ENCODE assay signal across 20 cellular contexts in genomic region chr6:17562636-17563035, GRCh38. TPM values are rescaled to one million over a fixed set of nuclear protein-coding genes. Genes with fewer than 3 reads are reported as not detected.
A peak's percentile ranks its signal among the peaks of the same experiment; 100 is the strongest.
DNase-seq lines count a peak whose midpoint lies in the region; ATAC-seq, FAIRE-seq and TF ChIP-seq lines count a peak whose summit lies in the region.
"Had no signal": no experiment of that assay in that cellular context is flagged by ENCODE, and none has a peak within 500 bp of the region (broad histone marks: within the 10 kb centered on the region; RNA-seq: fewer than 3 reads in every experiment).

No MANE protein-coding gene starts in this region.

- H3K79me1 ChIP-seq in mesendoderm (ENCODE audit: low read length), result no peaks in the 10 kb centered on the region

- BruUV-seq in A673 (replicated peaks; lab: Mats Ljungman, UMichigan), result no TSS peak

- H2BK5ac ChIP-seq in mesendoderm (ENCODE audit: low read length), result no peak overlapping the region

- H3K79me2 ChIP-seq in mesendoderm (ENCODE audit: control insufficient read depth, insufficient read depth, low read length), result no peaks in the 10 kb centered on the region

- H4K5ac ChIP-seq in mesendoderm (ENCODE audit: low read length), result no peak overlapping the region

- H3K4me2 ChIP-seq in mesendoderm (ENCODE audit: low read length), result no peak overlapping the region
- H3K4me2 ChIP-seq: A549 had no signal

- H3K4me1 ChIP-seq in mesendoderm (ENCODE audit: control insufficient read depth, low read depth, low read length) (no peaks in the 10 kb centered on the region), A673 (ENCODE audit: insufficient read depth, low read length, poor library complexity, severe bottlenecking) (no peaks in the 10 kb centered on the region), kidney (ENCODE audit: control insufficient read depth in 1 of 2, insufficient read depth in 1 of 2, low read depth in 1 of 2, low read length in 2 of 2) (no peaks in the 10 kb centered on the region)
- H3K4me1 ChIP-seq: A549, HAP-1 had no signal

- no peak overlapping the region for H4K8ac ChIP-seq in mesendoderm (ENCODE audit: low read depth, low read length)

- H3K4me3 ChIP-seq in mesendoderm (ENCODE audit: low read length) (no peak overlapping the region), A673 (ENCODE audit: low read depth, low read length, poor library complexity, severe bottlenecking) (no peak overlapping the region), kidney (ENCODE audit: low read length in 2 of 2) (no peak overlapping the region)
- H3K4me3 ChIP-seq: A549, GM12878, HAP-1 had no signal

- H2BK15ac ChIP-seq in mesendoderm (replicated peaks; ENCODE audit: low read depth), result no peak overlapping the region

- H3K4ac ChIP-seq in mesendoderm (ENCODE audit: low read depth, low read length), result no peak overlapping the region

- DNase-seq in LHCN-M2 (ENCODE audit: low read depth) (peak; percentile 8), mesendoderm (peak; percentile 30), A673 (ENCODE audit: low spot score) (no peak), kidney (no peak)
- DNase-seq: 8988T; C1 segment of cervical spinal cord; CD4-positive, alpha-beta memory T cell; COR-L47; DMS153; DND-41; GDM1; GOT3 had no signal

- H2BK120ac ChIP-seq in mesendoderm (ENCODE audit: low read depth, low read length), result no peak overlapping the region

- TF ChIP-seq CTCF in A673 (conservative IDR thresholded peaks at IDR 0.05; ENCODE audit: low read depth, low read length) (no peak), kidney (IDR thresholded peaks at IDR 0.05; ENCODE audit: borderline replicate concordance, extremely low read depth, insufficient read depth) (no peak)

- no peak for ATAC-seq in HG02852 (IDR thresholded peaks at IDR 0.05; ENCODE audit: unreplicated experiment)
- ATAC-seq in HG02884 (IDR thresholded peaks at IDR 0.05; ENCODE audit: unreplicated experiment), result no peak
- ATAC-seq: A549, GM12878 had no signal

- H2AK5ac ChIP-seq in mesendoderm (ENCODE audit: low read length), result no peak overlapping the region

- H3K36me3 ChIP-seq in mesendoderm (ENCODE audit: control insufficient read depth, insufficient read depth, low read length), result no peaks in the 10 kb centered on the region
- no peaks in the 10 kb centered on the region for H3K36me3 ChIP-seq in A673 (ENCODE audit: insufficient read depth, low read length, poor library complexity, severe bottlenecking)
- H3K36me3 ChIP-seq in kidney (ENCODE audit: control insufficient read depth in 1 of 2, insufficient read depth in 2 of 2, low read length in 2 of 2), result no peaks in the 10 kb centered on the region
- H3K36me3 ChIP-seq: HAP-1 had no signal

- H3K18ac ChIP-seq in mesendoderm (ENCODE audit: low read length), result no peak overlapping the region

- H3K27me3 ChIP-seq in mesendoderm (ENCODE audit: insufficient read depth, low read length, poor library complexity), result no peaks in the 10 kb centered on the region
- H3K27me3 ChIP-seq in A673 (replicated peaks; ENCODE audit: insufficient read depth, low read depth, low read length, poor library complexity), result no peaks in the 10 kb centered on the region

- H3K27ac ChIP-seq in mesendoderm (ENCODE audit: low read depth, low read length) (no peak overlapping the region), A673 (ENCODE audit: low read depth, low read length, poor library complexity, severe bottlenecking) (no peak overlapping the region), kidney (ENCODE audit: low read depth in 2 of 2, low read length in 2 of 2) (no peak overlapping the region)
- H3K27ac ChIP-seq: A549 had no signal

- POLR2A ChIA-PET in A673 (lab: Charles Lee; ENCODE audit: low non-redundant PET), result no interaction called here

- H3K9ac ChIP-seq in mesendoderm (ENCODE audit: low read length) (no peak overlapping the region), kidney (ENCODE audit: low read length in 2 of 2) (no peak overlapping the region)

- H3K9me3 ChIP-seq in A673 (ENCODE audit: low read depth, low read length, poor library complexity, severe bottlenecking), result peaks cover 14% of the 10 kb centered on the region
- H3K9me3 ChIP-seq in kidney (ENCODE audit: control insufficient read depth in 1 of 2, low read length in 2 of 2), result peaks cover 0 to 10% of the 10 kb centered on the region in 2 donors

- WGBS in mesendoderm (ENCODE audit: extremely low coverage, insufficient coverage, low lambda C conversion rate), result no CpG with 5 or more reads among the region's 3 CpGs

- CTCF ChIA-PET in A673 (lab: Charles Lee), result no interaction called here

- no peak overlapping the region for H3K56ac ChIP-seq in mesendoderm (ENCODE audit: low read length)

- intact Hi-C loops in A673 (cut with micrococcal nuclease; ENCODE audit: unreplicated experiment) (no loop called here), kidney (cut with DNase I) (no loop called here)

- FAIRE-seq in G401.6 (lab: Jason Lieb, UNC) (peak; percentile 67), kidney (lab: Jason Lieb, UNC) (no peak)
- FAIRE-seq: A549, GM12878, GM18507, H54 had no signal

- no peak overlapping the region for H3K23ac ChIP-seq in mesendoderm (ENCODE audit: low read length)

RNA-seq across cellular contexts. Expression of gene FAM8A1, which starts 37.5 kb away (rescaled TPM):
- total RNA-seq in LHCN-M2 (2014; rRNA removed) (9.4 and 13.4 TPM in 2 replicates), A673 (2021) (15.7 and 16.2 TPM in 2 replicates), kidney (20.7 TPM)
- 4.3 TPM for polyA plus RNA-seq in LHCN-M2 (2012)
- polyA plus RNA-seq in mesendoderm (2013, experiment 1 of 2), result 6.2 TPM
- 6.5 TPM for polyA plus RNA-seq in mesendoderm (2013, experiment 2 of 2)
- polyA plus RNA-seq in kidney (ENCODE audit: insufficient read depth, low read depth, low replicate concordance), result 16.9 TPM

Comparison
In these comparisons a context has a peak if more than half of its experiments do, and no peak if none do; other contexts are left out.
1. DNase-seq: peak in LHCN-M2 (single experiment) and mesendoderm (single experiment); none in A673 (single experiment) and kidney (single experiment).